1 cellular context compared by ENCODE assay signal in genomic region chr9:128715436-128715750, GRCh38.
TF ChIP-seq lines count a peak whose summit lies in the region.

No MANE protein-coding gene starts in this region.

TF ChIP-seq in GM23338, 12 proteins besides CTCF, POLR2A, EP300 and RAD21:
- no peak for TF ChIP-seq JUNB (IDR thresholded peaks at IDR 0.05; ENCODE audit: unreplicated experiment)
- TF ChIP-seq ZNF462 (CRISPR knock-in tag; IDR thresholded peaks at IDR 0.05), result no peak
- no peak for TF ChIP-seq EZH2phosphoT487 (IDR thresholded peaks at IDR 0.05; ENCODE audit: unreplicated experiment)
- TF ChIP-seq EZH2 (IDR thresholded peaks at IDR 0.05; ENCODE audit: low read depth, unreplicated experiment), result no peak
- TF ChIP-seq ZNF114 (CRISPR knock-in tag; IDR thresholded peaks at IDR 0.05), result no peak
